In the genomic region with DNA sequence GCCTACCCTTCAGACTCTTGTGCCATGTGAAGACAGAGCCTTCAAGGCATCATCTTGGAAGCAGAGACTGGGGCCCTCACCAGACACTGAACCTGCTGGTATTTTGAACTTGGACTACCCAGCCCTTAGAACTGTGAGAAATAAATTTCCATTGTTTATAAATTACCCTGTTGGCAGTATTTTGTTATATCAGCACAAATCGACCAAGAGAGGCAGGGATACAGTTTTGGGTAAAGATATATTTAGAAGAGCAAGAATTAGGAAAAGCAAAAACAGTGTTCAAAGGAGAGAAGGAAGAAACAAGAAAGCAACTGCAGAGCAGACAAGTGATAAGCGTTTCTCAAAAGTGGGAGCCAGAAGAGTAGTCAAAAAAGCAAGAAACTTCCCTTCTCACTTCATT, we compare ENCODE assay signal across 2 cellular contexts.
A peak's percentile ranks its signal among the peaks of the same experiment; 100 is the strongest.
TF ChIP-seq lines count a peak whose summit lies in the region.

No MANE protein-coding gene starts in this region.

TF ChIP-seq in A549, 52 proteins besides CTCF, POLR2A, EP300 and RAD21:
- no peak for TF ChIP-seq HDAC2 (IDR thresholded peaks at IDR 0.05)
- TF ChIP-seq MAFK (IDR thresholded peaks at IDR 0.05; ENCODE audit: partially characterized antibody), result peak; percentile 40
- TF ChIP-seq NR3C1 (IDR thresholded peaks at IDR 0.05), result no peak
- TF ChIP-seq ZSCAN20 (CRISPR knock-in tag; IDR thresholded peaks at IDR 0.05), result no peak
- TF ChIP-seq, protein P1, sequence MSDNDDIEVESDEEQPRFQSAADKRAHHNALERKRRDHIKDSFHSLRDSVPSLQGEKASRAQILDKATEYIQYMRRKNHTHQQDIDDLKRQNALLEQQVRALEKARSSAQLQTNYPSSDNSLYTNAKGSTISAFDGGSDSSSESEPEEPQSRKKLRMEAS (IDR thresholded peaks at IDR 0.05), result no peak
TF ChIP-seq in A549: peak in this region for 1.

TF ChIP-seq in IMR-90, 13 proteins besides CTCF, POLR2A, EP300 and RAD21:
- TF ChIP-seq RFX5 (IDR thresholded peaks at IDR 0.05; ENCODE audit: low read depth, low read length), result no peak
- peak; percentile 59 for TF ChIP-seq MAFK (IDR thresholded peaks at IDR 0.05; ENCODE audit: low read depth, low read length)
